In the genomic region with DNA sequence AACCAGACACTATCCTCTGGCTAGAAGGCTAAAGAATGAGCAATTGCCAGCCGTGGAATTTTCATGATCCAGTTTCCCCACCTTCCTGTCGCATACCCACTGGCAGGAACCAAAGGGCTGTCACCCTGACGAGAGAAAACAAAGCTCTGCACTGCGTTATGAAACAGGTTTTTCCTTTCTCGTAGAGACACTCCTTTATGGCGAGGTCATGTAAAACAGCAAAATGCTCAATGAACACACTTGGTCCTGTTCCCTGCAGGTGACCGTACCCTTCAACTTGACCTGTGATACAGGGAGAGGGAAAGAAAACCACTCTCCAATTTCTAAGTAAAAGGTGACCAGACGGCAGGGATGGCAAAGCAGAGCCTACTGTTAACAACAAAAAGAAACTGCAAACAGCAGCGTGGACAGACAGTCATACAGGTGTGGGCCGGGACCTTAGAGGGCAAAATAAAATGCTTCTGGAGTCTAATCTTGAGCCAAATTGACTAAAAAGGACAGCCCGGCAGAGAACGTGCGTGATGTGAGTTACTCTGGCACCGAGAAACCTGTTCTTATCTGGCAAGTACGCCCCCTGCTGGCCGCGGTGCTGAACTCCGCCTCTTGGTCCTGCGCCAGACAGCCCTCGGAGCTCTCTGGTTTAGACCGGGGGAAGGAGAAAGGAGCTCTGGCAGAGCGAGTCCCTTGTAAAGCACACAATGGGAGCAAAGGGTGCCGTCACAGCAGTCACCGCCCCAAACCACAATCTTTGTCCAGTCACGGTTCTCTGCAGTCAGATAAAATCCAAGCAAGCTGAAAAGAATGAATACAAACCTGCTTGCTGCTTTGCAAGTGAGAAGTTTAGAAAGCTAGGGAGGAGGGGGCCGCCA, we compare ENCODE assay signal across 8 cellular contexts.
DNase-seq lines count a peak whose midpoint lies in the region; ATAC-seq and TF ChIP-seq lines count a peak whose summit lies in the region.

No MANE protein-coding gene starts in this region.

- H3K4me3 Mint-ChIP-seq in activated T-helper 1 cell treated with anti-CD3 and anti-CD28 coated beads, Interleukin-12 subunit alpha, Interleukin-12 subunit beta, Interleukin-2, Interleukin-4 antibody, amounts not matched to agents 30 ng/mL and 10 ng/mL and 1 ng/mL, durations not matched to agents 14 hours and 24 hours and 36 hours, result peak overlapping the region; percentile 73
- peak overlapping the region; percentile 84 for H3K4me3 Mint-ChIP-seq in natural killer cell treated with Interleukin-12 subunit alpha and Interleukin-12 subunit beta and Interleukin-15 and Interleukin-18, amount 100 ng/mL, for 72 hours

- ATAC-seq in GM21786 (IDR thresholded peaks at IDR 0.05; ENCODE audit: unreplicated experiment), result peak; percentile 39
- ATAC-seq in natural killer cell treated with Interleukin-12 subunit alpha and Interleukin-12 subunit beta and Interleukin-15 and Interleukin-18, amount 100 ng/mL, for 72 hours, result peak; percentile 83 to 87

- H3K4me1 Mint-ChIP-seq in activated T-helper 1 cell treated with anti-CD3 and anti-CD28 coated beads, Interleukin-12 subunit alpha, Interleukin-12 subunit beta, Interleukin-2, Interleukin-4 antibody, amounts not matched to agents 30 ng/mL and 10 ng/mL and 1 ng/mL, durations not matched to agents 14 hours and 24 hours and 36 hours (ENCODE audit: low read depth), result peaks cover 21% of the 10 kb centered on the region
- peaks cover 22 to 23% of the 10 kb centered on the region in 2 donors for H3K4me1 Mint-ChIP-seq in natural killer cell treated with Interleukin-12 subunit alpha and Interleukin-12 subunit beta and Interleukin-15 and Interleukin-18, amount 100 ng/mL, for 72 hours (ENCODE audit: low read depth in 2 of 2)

- intact Hi-C loops in activated T-helper 1 cell treated with anti-CD3 and anti-CD28 coated beads, Interleukin-12 subunit alpha, Interleukin-12 subunit beta, Interleukin-2, Interleukin-4 antibody, amounts not matched to agents 30 ng/mL and 10 ng/mL and 1 ng/mL, durations not matched to agents 14 hours and 24 hours and 36 hours (cut with micrococcal nuclease), result loop anchor here (2.0 to 10.0 kb wide), 5 partner anchors 85 to 427 kb away; no protein-coding TSS in a partner anchor

- peaks cover 23% of the 10 kb centered on the region for H3K27me3 Mint-ChIP-seq in activated T-helper 1 cell treated with anti-CD3 and anti-CD28 coated beads, Interleukin-12 subunit alpha, Interleukin-12 subunit beta, Interleukin-2, Interleukin-4 antibody, amounts not matched to agents 30 ng/mL and 10 ng/mL and 1 ng/mL, durations not matched to agents 14 hours and 24 hours and 36 hours (ENCODE audit: insufficient read depth)
- no peaks in the 10 kb centered on the region for H3K27me3 Mint-ChIP-seq in natural killer cell treated with Interleukin-12 subunit alpha and Interleukin-12 subunit beta and Interleukin-15 and Interleukin-18, amount 100 ng/mL, for 72 hours

- H3K36me3 Mint-ChIP-seq in activated T-helper 1 cell treated with anti-CD3 and anti-CD28 coated beads, Interleukin-12 subunit alpha, Interleukin-12 subunit beta, Interleukin-2, Interleukin-4 antibody, amounts not matched to agents 30 ng/mL and 10 ng/mL and 1 ng/mL, durations not matched to agents 14 hours and 24 hours and 36 hours (ENCODE audit: low read depth), result no peaks in the 10 kb centered on the region
- H3K36me3 Mint-ChIP-seq in natural killer cell treated with Interleukin-12 subunit alpha and Interleukin-12 subunit beta and Interleukin-15 and Interleukin-18, amount 100 ng/mL, for 72 hours, result no peaks in the 10 kb centered on the region

- H3K9me3 Mint-ChIP-seq in activated T-helper 1 cell treated with anti-CD3 and anti-CD28 coated beads, Interleukin-12 subunit alpha, Interleukin-12 subunit beta, Interleukin-2, Interleukin-4 antibody, amounts not matched to agents 30 ng/mL and 10 ng/mL and 1 ng/mL, durations not matched to agents 14 hours and 24 hours and 36 hours, result no peaks in the 10 kb centered on the region
- no peaks in the 10 kb centered on the region for H3K9me3 Mint-ChIP-seq in natural killer cell treated with Interleukin-12 subunit alpha and Interleukin-12 subunit beta and Interleukin-15 and Interleukin-18, amount 100 ng/mL, for 72 hours

- no peak overlapping the region for H3K27ac Mint-ChIP-seq in activated T-helper 1 cell treated with anti-CD3 and anti-CD28 coated beads, Interleukin-12 subunit alpha, Interleukin-12 subunit beta, Interleukin-2, Interleukin-4 antibody, amounts not matched to agents 30 ng/mL and 10 ng/mL and 1 ng/mL, durations not matched to agents 14 hours and 24 hours and 36 hours
- H3K27ac Mint-ChIP-seq in natural killer cell treated with Interleukin-12 subunit alpha and Interleukin-12 subunit beta and Interleukin-15 and Interleukin-18, amount 100 ng/mL, for 72 hours, result peak overlapping the region; percentile 84 to 93

- DNase-seq in DMS79 treated with DMSO at 0.1 percent for 48 hours (lab: John Stamatoyannopoulos, UW) (peak; percentile 88), KG1 (lab: John Stamatoyannopoulos, UW) (peak; percentile 72), fibroblast of peridontal ligament (ENCODE audit: extremely low read depth) (peak; percentile 96)
- DNase-seq in activated T-helper 1 cell treated with anti-CD3 and anti-CD28 coated beads, Interleukin-12 subunit alpha, Interleukin-12 subunit beta, Interleukin-2, Interleukin-4 antibody, amounts not matched to agents 30 ng/mL and 10 ng/mL and 1 ng/mL, durations not matched to agents 14 hours and 24 hours and 36 hours (ENCODE audit: low spot score), result peak; percentile 73
- DNase-seq in natural killer cell treated with Interleukin-12 subunit alpha and Interleukin-12 subunit beta and Interleukin-15 and Interleukin-18, amount 100 ng/mL, for 72 hours (ENCODE audit: low spot score), result peak; percentile 92
- peak; percentile 52 to 83 (median 72) for DNase-seq in stimulated activated naive CD4-positive, alpha-beta T cell (lab: John Stamatoyannopoulos, UW)

TF ChIP-seq in PFSK-1, 5 proteins besides CTCF, POLR2A, EP300 and RAD21:
- no peak for TF ChIP-seq SIN3A (IDR thresholded peaks at IDR 0.05; ENCODE audit: borderline replicate concordance, insufficient read depth, low read length)
- TF ChIP-seq REST (IDR thresholded peaks at IDR 0.05; ENCODE audit: insufficient read depth in 1 of 2, low read depth in 2 of 2, low read length in 2 of 2), result peak in 1 of 2 experiments; percentile 35; a peak in 1 of 4 replicates
- no peak for TF ChIP-seq FOXP2 (optimal IDR thresholded peaks at IDR 0.05; ENCODE audit: borderline replicate concordance, extremely low read depth, extremely low read length, insufficient read depth)
- TF ChIP-seq TAF1 (IDR thresholded peaks at IDR 0.05; ENCODE audit: borderline replicate concordance, insufficient read depth, low read length), result no peak
- 0 out of 2 replicates have a peak, but pooled peaks have one; percentile 43 for TF ChIP-seq POLR2AphosphoS5 (IDR thresholded peaks at IDR 0.05; ENCODE audit: low read depth, low read length)

Comparison
In these comparisons a context has a peak if more than half of its experiments do, and no peak if none do; other contexts are left out.
1. Peak in every context shown above with its lines: DNase-seq and ATAC-seq.